Comparison of ENCODE assay signal across 15 cellular contexts in genomic region chr17:61201211-61201610, GRCh38.
DNase-seq lines count a peak whose midpoint lies in the region; ATAC-seq and TF ChIP-seq lines count a peak whose summit lies in the region.
"Had no signal": no experiment of that assay in that cellular context is flagged by ENCODE, and none has a peak within 500 bp of the region (broad histone marks: within the 10 kb centered on the region; RNA-seq: fewer than 3 reads in every experiment).

No MANE protein-coding gene starts in this region.

- DNase-seq in DMS53 (lab: John Stamatoyannopoulos, UW) (peak; percentile 10), DMS53 treated with DMSO at 0.1 percent for 48 hours (lab: John Stamatoyannopoulos, UW; ENCODE audit: unreplicated experiment) (no peak), ascending aorta (ENCODE audit: low spot score in 2 of 2) (peak in 1 of 2 donors; percentile 81), kidney epithelial cell (ENCODE audit: low read depth) (peak; percentile 88), upper lobe of right lung (no peak), uterus (no peak), GM13977 (ENCODE audit: low spot score) (no peak)
- no peak for DNase-seq in activated T-helper 2 cell treated with anti-CD3 and anti-CD28 coated beads, Interferon-gamma antibody, Interleukin-2, Interleukin-4, amounts not matched to agents 10 μg/mL and 5 μg/mL and 100 μg/mL, durations not matched to agents 14 hours and 24 hours and 36 hours (ENCODE audit: low spot score)
- DNase-seq: activated B cell treated with CpG ODN at 0.5 μM for 24 hours; activated naive CD4-positive, alpha-beta T cell treated with anti-CD3 and anti-CD28 coated beads, Interleukin-2, amount 50 U/mL, for 16 hours; mesendoderm; NCI-H187 treated with DMSO at 0.1 percent for 48 hours; stimulated activated naive CD4-positive, alpha-beta T cell had no signal

- peaks cover 2% of the 10 kb centered on the region for H3K4me1 Mint-ChIP-seq in activated T-helper 2 cell treated with anti-CD3 and anti-CD28 coated beads, Interferon-gamma antibody, Interleukin-2, Interleukin-4, amounts not matched to agents 10 μg/mL and 5 μg/mL and 100 μg/mL, durations not matched to agents 14 hours and 24 hours and 36 hours (ENCODE audit: low read depth)
- H3K4me1 Mint-ChIP-seq: activated B cell treated with CpG ODN at 0.5 μM for 24 hours had no signal

- H3K4me1 ChIP-seq in ascending aorta: peaks cover 4 to 27% of the 10 kb centered on the region in 2 donors
- H3K4me1 ChIP-seq in upper lobe of right lung: peaks cover 33% of the 10 kb centered on the region
- no peaks in the 10 kb centered on the region for H3K4me1 ChIP-seq in uterus

- no peaks in the 10 kb centered on the region for H3K9me3 Mint-ChIP-seq in activated T-helper 2 cell treated with anti-CD3 and anti-CD28 coated beads, Interferon-gamma antibody, Interleukin-2, Interleukin-4, amounts not matched to agents 10 μg/mL and 5 μg/mL and 100 μg/mL, durations not matched to agents 14 hours and 24 hours and 36 hours
- H3K9me3 Mint-ChIP-seq: activated B cell treated with CpG ODN at 0.5 μM for 24 hours had no signal

- H3K27me3 ChIP-seq in ascending aorta (no peaks in the 10 kb centered on the region), kidney epithelial cell (ENCODE audit: control insufficient read depth, insufficient read depth, low read length) (no peaks in the 10 kb centered on the region), upper lobe of right lung (no peaks in the 10 kb centered on the region), uterus (no peaks in the 10 kb centered on the region)

- no peaks in the 10 kb centered on the region for H3K27me3 Mint-ChIP-seq in activated T-helper 2 cell treated with anti-CD3 and anti-CD28 coated beads, Interferon-gamma antibody, Interleukin-2, Interleukin-4, amounts not matched to agents 10 μg/mL and 5 μg/mL and 100 μg/mL, durations not matched to agents 14 hours and 24 hours and 36 hours (ENCODE audit: low read depth)
- H3K27me3 Mint-ChIP-seq: activated B cell treated with CpG ODN at 0.5 μM for 24 hours had no signal

- in situ Hi-C loops in GM13977 (cut with MboI; ENCODE audit: low pct_unique_long_range_greater_than_20kb, low sequenced_read_pairs, unreplicated experiment): no loop called here

- no peaks in the 10 kb centered on the region for H3K36me3 Mint-ChIP-seq in activated T-helper 2 cell treated with anti-CD3 and anti-CD28 coated beads, Interferon-gamma antibody, Interleukin-2, Interleukin-4, amounts not matched to agents 10 μg/mL and 5 μg/mL and 100 μg/mL, durations not matched to agents 14 hours and 24 hours and 36 hours (ENCODE audit: low read depth)

- peak; percentile 62 for ATAC-seq in upper lobe of right lung

- TF ChIP-seq CTCF in ascending aorta (IDR thresholded peaks at IDR 0.05): no peak
- TF ChIP-seq CTCF in kidney epithelial cell (IDR thresholded peaks at IDR 0.05; ENCODE audit: insufficient read depth, low read length, poor library complexity, severe bottlenecking): no peak
- no peak for TF ChIP-seq CTCF in upper lobe of right lung (IDR thresholded peaks at IDR 0.05)
- TF ChIP-seq CTCF in uterus (IDR thresholded peaks at IDR 0.05): no peak
- no peak for TF ChIP-seq CTCF in GM13977 (IDR thresholded peaks at IDR 0.05; ENCODE audit: extremely low read depth, insufficient read depth, missing control alignments)

- no peak for TF ChIP-seq POLR2A in uterus (IDR thresholded peaks at IDR 0.05)

- no peaks in the 10 kb centered on the region for H3K36me3 ChIP-seq in ascending aorta
- no peaks in the 10 kb centered on the region for H3K36me3 ChIP-seq in kidney epithelial cell (ENCODE audit: control insufficient read depth, insufficient read depth, low read length)
- H3K36me3 ChIP-seq in upper lobe of right lung: no peaks in the 10 kb centered on the region
- H3K36me3 ChIP-seq in uterus: no peaks in the 10 kb centered on the region

- H3K27ac ChIP-seq in ascending aorta (peak overlapping the region; percentile 73 to 86), upper lobe of right lung (peak overlapping the region; percentile 60), uterus (peak overlapping the region in 1 of 2 donors; percentile 7)
- H3K27ac ChIP-seq: 22Rv1, RWPE1 had no signal

- intact Hi-C loops in ascending aorta (cut with DNase I): loop anchor here (1.0 to 5.0 kb wide), 6 partner anchors 51 to 299 kb away; no protein-coding TSS in a partner anchor
- intact Hi-C loops in upper lobe of right lung (cut with DNase I): no loop called here
- intact Hi-C loops in activated T-helper 2 cell treated with anti-CD3 and anti-CD28 coated beads, Interferon-gamma antibody, Interleukin-2, Interleukin-4, amounts not matched to agents 10 μg/mL and 5 μg/mL and 100 μg/mL, durations not matched to agents 14 hours and 24 hours and 36 hours (cut with micrococcal nuclease): no loop called here
- intact Hi-C loops in uterus (cut with DNase I; ENCODE audit: low total_unique reads): no loop called here

- H3K9me3 ChIP-seq in ascending aorta: no peaks in the 10 kb centered on the region
- no peaks in the 10 kb centered on the region for H3K9me3 ChIP-seq in upper lobe of right lung
- no peaks in the 10 kb centered on the region for H3K9me3 ChIP-seq in uterus

- H3K4me3 ChIP-seq in ascending aorta (peak overlapping the region; percentile 34 to 46), kidney epithelial cell (ENCODE audit: low read depth, low read length) (no peak overlapping the region), upper lobe of right lung (no peak overlapping the region), uterus (no peak overlapping the region)

- no peak overlapping the region for H3K4me3 Mint-ChIP-seq in activated T-helper 2 cell treated with anti-CD3 and anti-CD28 coated beads, Interferon-gamma antibody, Interleukin-2, Interleukin-4, amounts not matched to agents 10 μg/mL and 5 μg/mL and 100 μg/mL, durations not matched to agents 14 hours and 24 hours and 36 hours (ENCODE audit: low read depth)
- H3K4me3 Mint-ChIP-seq: activated B cell treated with CpG ODN at 0.5 μM for 24 hours had no signal

- H3K27ac Mint-ChIP-seq in activated T-helper 2 cell treated with anti-CD3 and anti-CD28 coated beads, Interferon-gamma antibody, Interleukin-2, Interleukin-4, amounts not matched to agents 10 μg/mL and 5 μg/mL and 100 μg/mL, durations not matched to agents 14 hours and 24 hours and 36 hours: no peak overlapping the region
- H3K27ac Mint-ChIP-seq: activated B cell treated with CpG ODN at 0.5 μM for 24 hours had no signal

Comparison
In these comparisons a context has a peak if more than half of its experiments do, and no peak if none do; other contexts are left out.
1. DNase-seq: peak in DMS53 (single experiment) and kidney epithelial cell (single experiment); none in DMS53 treated with DMSO at 0.1 percent for 48 hours (single experiment), upper lobe of right lung (single experiment), activated T-helper 2 cell treated with anti-CD3 and anti-CD28 coated beads, Interferon-gamma antibody, Interleukin-2, Interleukin-4, amounts not matched to agents 10 μg/mL and 5 μg/mL and 100 μg/mL, durations not matched to agents 14 hours and 24 hours and 36 hours (single experiment), uterus (0 of 2) and GM13977 (single experiment).
2. H3K4me3 ChIP-seq: peak in ascending aorta (2 of 2); none in kidney epithelial cell (single experiment), upper lobe of right lung (single experiment) and uterus (0 of 2).